ENCODE assay signal across 25 cellular contexts in genomic region chr20:38665886-38666285, GRCh38. TPM values are rescaled to one million over a fixed set of nuclear protein-coding genes. Genes with fewer than 3 reads are reported as not detected.
"Had no signal": no experiment of that assay in that cellular context is flagged by ENCODE, and none has a peak within 500 bp of the region (broad histone marks: within the 10 kb centered on the region; RNA-seq: fewer than 3 reads in every experiment).

No MANE protein-coding gene starts in this region.

- H3K9me3 Mint-ChIP-seq: activated B cell treated with CpG ODN at 0.5 μM for 24 hours; activated CD8-positive, alpha-beta T cell treated with anti-CD3 and anti-CD28 coated beads for 36 hours; activated naive CD4-positive, alpha-beta T cell treated with anti-CD3 and anti-CD28 coated beads, Interleukin-2, amount 50 U/mL, for 24 hours; activated T-cell treated with anti-CD3 and anti-CD28 coated beads, Interleukin-2, amount 50 U/mL, for 4 hours; activated T-helper 2 cell treated with anti-CD3 and anti-CD28 coated beads, Interferon-gamma antibody, Interleukin-2, Interleukin-4, amounts not matched to agents 10 μg/mL and 5 μg/mL and 100 μg/mL, durations not matched to agents 14 hours and 24 hours and 36 hours; stimulated activated effector memory CD8-positive, alpha-beta T cell treated with anti-CD3 and anti-CD28 coated beads, Interleukin-12 subunit alpha, Interleukin-12 subunit beta, amount 100 ng/mL, for 72 hours had no signal

- H3K36me3 Mint-ChIP-seq: activated naive CD4-positive, alpha-beta T cell treated with anti-CD3 and anti-CD28 coated beads, Interleukin-2, amount 50 U/mL, for 24 hours; stimulated activated effector memory CD8-positive, alpha-beta T cell treated with anti-CD3 and anti-CD28 coated beads, Interleukin-12 subunit alpha, Interleukin-12 subunit beta, amount 100 ng/mL, for 72 hours had no signal

- H3K27ac ChIP-seq: heart right ventricle, left ventricle myocardium inferior, stomach, thyroid gland, upper lobe of left lung had no signal

- ATAC-seq: activated CD8-positive, alpha-beta T cell treated with anti-CD3 and anti-CD28 coated beads for 36 hours; activated T-cell treated with anti-CD3 and anti-CD28 coated beads, Interleukin-2, amount 50 U/mL, for 4 hours; esophagus mucosa; naive thymus-derived CD8-positive, alpha-beta T cell; stimulated activated effector memory CD8-positive, alpha-beta T cell treated with anti-CD3 and anti-CD28 coated beads, Interleukin-12 subunit alpha, Interleukin-12 subunit beta, amount 100 ng/mL, for 72 hours had no signal

- FAIRE-seq: islet of Langerhans, small intestine had no signal

- H3K36me3 ChIP-seq: heart right ventricle, left ventricle myocardium inferior, sigmoid colon, stomach, thyroid gland, upper lobe of left lung had no signal

- H3K27ac Mint-ChIP-seq: activated B cell treated with CpG ODN at 0.5 μM for 24 hours; activated CD8-positive, alpha-beta T cell treated with anti-CD3 and anti-CD28 coated beads for 36 hours; activated naive CD4-positive, alpha-beta T cell treated with anti-CD3 and anti-CD28 coated beads, Interleukin-2, amount 50 U/mL, for 24 hours; activated T-helper 2 cell treated with anti-CD3 and anti-CD28 coated beads, Interferon-gamma antibody, Interleukin-2, Interleukin-4, amounts not matched to agents 10 μg/mL and 5 μg/mL and 100 μg/mL, durations not matched to agents 14 hours and 24 hours and 36 hours; naive thymus-derived CD8-positive, alpha-beta T cell; stimulated activated effector memory CD8-positive, alpha-beta T cell treated with anti-CD3 and anti-CD28 coated beads, Interleukin-12 subunit alpha, Interleukin-12 subunit beta, amount 100 ng/mL, for 72 hours had no signal

- H3K4me1 Mint-ChIP-seq: activated B cell treated with CpG ODN at 0.5 μM for 24 hours; activated naive CD4-positive, alpha-beta T cell treated with anti-CD3 and anti-CD28 coated beads, Interleukin-2, amount 50 U/mL, for 24 hours; stimulated activated effector memory CD8-positive, alpha-beta T cell treated with anti-CD3 and anti-CD28 coated beads, Interleukin-12 subunit alpha, Interleukin-12 subunit beta, amount 100 ng/mL, for 72 hours had no signal

- H3K27me3 ChIP-seq: thyroid gland had no signal

- H3K4me1 ChIP-seq: sigmoid colon, thyroid gland, upper lobe of left lung had no signal

- DNase-seq: activated B cell treated with CpG ODN at 0.5 μM for 24 hours; activated CD4-positive, alpha-beta T cell treated with anti-CD3 and anti-CD28 coated beads, Interleukin-2, amount 50 U/mL, for 1 hour; activated CD8-positive, alpha-beta T cell treated with anti-CD3 and anti-CD28 coated beads for 36 hours; activated T-cell treated with anti-CD3 and anti-CD28 coated beads, Interleukin-2, amount 50 U/mL, for 4 hours; cortex of kidney; foreskin melanocyte; naive thymus-derived CD8-positive, alpha-beta T cell; sigmoid colon; stimulated activated CD4-positive, alpha-beta T cell treated with anti-CD3 and anti-CD28 coated beads, Interleukin-4, amount 100 ng/mL, for 24 hours; stomach; T-helper 2 cell; thyroid gland; upper lobe of left lung had no signal

- H3K9me3 ChIP-seq: sigmoid colon, thyroid gland had no signal

- H3K4me3 Mint-ChIP-seq: activated B cell treated with CpG ODN at 0.5 μM for 24 hours; activated CD8-positive, alpha-beta T cell treated with anti-CD3 and anti-CD28 coated beads for 36 hours; activated naive CD4-positive, alpha-beta T cell treated with anti-CD3 and anti-CD28 coated beads, Interleukin-2, amount 50 U/mL, for 24 hours; activated T-cell treated with anti-CD3 and anti-CD28 coated beads, Interleukin-2, amount 50 U/mL, for 4 hours; naive thymus-derived CD8-positive, alpha-beta T cell; stimulated activated effector memory CD8-positive, alpha-beta T cell treated with anti-CD3 and anti-CD28 coated beads, Interleukin-12 subunit alpha, Interleukin-12 subunit beta, amount 100 ng/mL, for 72 hours had no signal

- H3K4me3 ChIP-seq: heart right ventricle, left ventricle myocardium inferior, sigmoid colon, stomach, thyroid gland, upper lobe of left lung had no signal

RNA-seq across cellular contexts. Expression of gene SLC32A1, which starts 58.4 kb away (rescaled TPM):
- total RNA-seq: activated B cell treated with CpG ODN at 0.5 μM for 24 hours; activated CD8-positive, alpha-beta T cell treated with anti-CD3 and anti-CD28 coated beads for 36 hours; activated T-cell treated with anti-CD3 and anti-CD28 coated beads, Interleukin-2, amount 50 U/mL, for 4 hours; activated T-helper 2 cell treated with anti-CD3 and anti-CD28 coated beads, Interferon-gamma antibody, Interleukin-2, Interleukin-4, amounts not matched to agents 10 μg/mL and 5 μg/mL and 100 μg/mL, durations not matched to agents 14 hours and 24 hours and 36 hours; esophagus mucosa; glomerular endothelial cell; heart right ventricle; left ventricle myocardium inferior; lung microvascular endothelial cell; naive thymus-derived CD8-positive, alpha-beta T cell; osteoblast; renal cortical epithelial cell; sigmoid colon; stomach; thyroid gland; upper lobe of left lung had no signal
